In genomic region chr21:29904359-29905282, GRCh38 we compare ENCODE assay signal across 2 cellular contexts.
TF ChIP-seq lines count a peak whose summit lies in the region.

No MANE protein-coding gene starts in this region.

TF ChIP-seq in H1, 55 proteins besides CTCF, POLR2A, EP300 and RAD21:
- no peak for TF ChIP-seq CHD2 (IDR thresholded peaks at IDR 0.05; ENCODE audit: low read length)
- no peak for TF ChIP-seq SIX5 (IDR thresholded peaks at IDR 0.05; ENCODE audit: low read depth, low read length)
- no peak for TF ChIP-seq SIRT6 (IDR thresholded peaks at IDR 0.05; ENCODE audit: low read length)
- TF ChIP-seq RNF2 (IDR thresholded peaks at IDR 0.05; ENCODE audit: borderline replicate concordance, low read depth, low read length, missing control alignments, poor library complexity, severe bottlenecking), result no peak
- no peak for TF ChIP-seq PHF8 (conservative IDR thresholded peaks at IDR 0.05; ENCODE audit: low read depth, low read length)
- TF ChIP-seq YY1 (IDR thresholded peaks at IDR 0.05; ENCODE audit: low read depth, low read length), result no peak
- no peak for TF ChIP-seq KDM4A (IDR thresholded peaks at IDR 0.05; ENCODE audit: low read depth, low read length, severe bottlenecking)
- no peak for TF ChIP-seq USF2 (IDR thresholded peaks at IDR 0.05; ENCODE audit: low read length)
- no peak for TF ChIP-seq HDAC6 (IDR thresholded peaks at IDR 0.05; ENCODE audit: low read depth, low read length)
- TF ChIP-seq NANOG (IDR thresholded peaks at IDR 0.05; ENCODE audit: insufficient read depth, low read depth, low read length, poor library complexity, severe bottlenecking), result no peak
- TF ChIP-seq TCF12 (IDR thresholded peaks at IDR 0.05; ENCODE audit: low read depth, low read length), result no peak
- no peak for TF ChIP-seq POLR2AphosphoS5 (IDR thresholded peaks at IDR 0.05; ENCODE audit: low read depth, low read length)
- TF ChIP-seq SAP30 (IDR thresholded peaks at IDR 0.05; ENCODE audit: insufficient read depth, insufficient replicate concordance, low read length), result no peak
- no peak for TF ChIP-seq CREB1 (IDR thresholded peaks at IDR 0.05)
- TF ChIP-seq BACH1 (IDR thresholded peaks at IDR 0.05; ENCODE audit: low read length), result no peak
- TF ChIP-seq EGR1 (IDR thresholded peaks at IDR 0.05; ENCODE audit: borderline replicate concordance, low read depth, low read length), result no peak
- TF ChIP-seq SP2 (IDR thresholded peaks at IDR 0.05; ENCODE audit: low read length), result no peak
- TF ChIP-seq CEBPB (IDR thresholded peaks at IDR 0.05; ENCODE audit: low read depth, low read length), result no peak
- TF ChIP-seq HDAC2 (IDR thresholded peaks at IDR 0.05; ENCODE audit: borderline replicate concordance in 1 of 2, low read depth in 2 of 2, low read length in 2 of 2), result no peak

TF ChIP-seq in SK-N-SH, 30 proteins besides CTCF, POLR2A, EP300 and RAD21:
- no peak for TF ChIP-seq FOXJ3 (CRISPR knock-in tag; IDR thresholded peaks at IDR 0.05)
- TF ChIP-seq RCOR1 (IDR thresholded peaks at IDR 0.05; ENCODE audit: low read length), result no peak
- TF ChIP-seq POLR2AphosphoS5 (IDR thresholded peaks at IDR 0.05; ENCODE audit: low read depth, low read length), result no peak
- no peak for TF ChIP-seq IRF3 (IDR thresholded peaks at IDR 0.05; ENCODE audit: low read depth, low read length)
- no peak for TF ChIP-seq CHD2 (IDR thresholded peaks at IDR 0.05; ENCODE audit: low read length, partially characterized antibody)
- no peak for TF ChIP-seq REST (IDR thresholded peaks at IDR 0.05; ENCODE audit: low read depth, low read length)
- no peak for TF ChIP-seq RFX5 (IDR thresholded peaks at IDR 0.05; ENCODE audit: low read length)
- no peak for TF ChIP-seq MEF2A (IDR thresholded peaks at IDR 0.05; ENCODE audit: borderline replicate concordance, low read depth)
- no peak for TF ChIP-seq TCF12 (IDR thresholded peaks at IDR 0.05)
